Comparison of ENCODE assay signal across 8 cellular contexts in genomic region chr19:21396893-21397572, GRCh38. TPM values are rescaled to one million over a fixed set of nuclear protein-coding genes. Genes with fewer than 3 reads are reported as not detected.
DNase-seq lines count a peak whose midpoint lies in the region; ATAC-seq and TF ChIP-seq lines count a peak whose summit lies in the region.

ZNF493 (plus strand) TSS chr19:21397133; CDS start chr19:21397238, 105 bp downstream.

- H3K9ac ChIP-seq in SU-DHL-6 (ENCODE audit: low read length) = peak within 1 kb of the TSS; percentile 80

- H3K4me1 ChIP-seq in thoracic aorta (ENCODE audit: control insufficient read depth in 1 of 2, low read depth in 2 of 2) = peaks cover 29 to 31% of the 10 kb centered on the region in 2 donors

- H3K9me2 ChIP-seq in SU-DHL-6 (replicated peaks; ENCODE audit: insufficient read depth, low read length) = no peaks in the 10 kb centered on the region

- peak; percentile 82 for TF ChIP-seq POLR2A in NB4 (IDR thresholded peaks at IDR 0.05; ENCODE audit: extremely low read depth, insufficient read length)

- intact Hi-C loops in Right ventricle myocardium inferior (cut with DNase I) = loop anchor here (2.0 kb wide), 1 partner anchor 68 kb away; the partner anchor contains the start of gene ZNF708

- H2AFZ ChIP-seq in SU-DHL-6 (ENCODE audit: low read depth, low read length, severe bottlenecking) = peak within 1 kb of the TSS; percentile 42

- peaks cover 45% of the 10 kb centered on the region for H3K36me3 Mint-ChIP-seq in activated naive CD8-positive, alpha-beta T cell treated with anti-CD3 and anti-CD28 coated beads, Interleukin-2, amount 10 ng/mL, durations not matched to agents 7 days and 5 days
- peaks cover 28% of the 10 kb centered on the region for H3K36me3 Mint-ChIP-seq in osteocyte (ENCODE audit: unreplicated experiment)

- H3K9me3 ChIP-seq in SU-DHL-6 (ENCODE audit: insufficient read depth, low read length) (no peaks in the 10 kb centered on the region), thoracic aorta (no peaks in the 10 kb centered on the region)

- peaks cover 18% of the 10 kb centered on the region for H3K9me3 Mint-ChIP-seq in activated naive CD8-positive, alpha-beta T cell treated with anti-CD3 and anti-CD28 coated beads, Interleukin-2, amount 10 ng/mL, durations not matched to agents 7 days and 5 days
- peaks cover 25% of the 10 kb centered on the region for H3K9me3 Mint-ChIP-seq in osteocyte (ENCODE audit: unreplicated experiment)

- peaks cover 3% of the 10 kb centered on the region for H3K4me1 Mint-ChIP-seq in activated naive CD8-positive, alpha-beta T cell treated with anti-CD3 and anti-CD28 coated beads, Interleukin-2, amount 10 ng/mL, durations not matched to agents 7 days and 5 days
- H3K4me1 Mint-ChIP-seq in osteocyte (ENCODE audit: unreplicated experiment) = peaks cover 26% of the 10 kb centered on the region

- H3K4me3 Mint-ChIP-seq in activated naive CD8-positive, alpha-beta T cell treated with anti-CD3 and anti-CD28 coated beads, Interleukin-2, amount 10 ng/mL, durations not matched to agents 7 days and 5 days = peak within 1 kb of the TSS; percentile 99
- H3K4me3 Mint-ChIP-seq in osteocyte (ENCODE audit: unreplicated experiment) = peak within 1 kb of the TSS; percentile 98

- no peaks in the 10 kb centered on the region; the same call in 1 of the 2 replicates for H3K36me3 ChIP-seq in GM06990 (ENCODE audit: control insufficient read depth, insufficient read depth, low read length)
- peaks cover 24% of the 10 kb centered on the region for H3K36me3 ChIP-seq in SU-DHL-6 (ENCODE audit: low read length)
- H3K36me3 ChIP-seq in thoracic aorta = no peaks in the 10 kb centered on the region

- H4K20me1 ChIP-seq in SU-DHL-6 (ENCODE audit: low read depth, low read length) = no peaks in the 10 kb centered on the region

- H3K27ac ChIP-seq in SU-DHL-6 (ENCODE audit: low read depth, low read length) (no peak within 1 kb of the TSS), thoracic aorta (peak within 1 kb of the TSS; percentile 84 to 86)

- TF ChIP-seq CTCF in GM06990 (IDR thresholded peaks at IDR 0.05; ENCODE audit: insufficient read depth, low read length, poor library complexity, severe bottlenecking) (no peak), HFF-Myc (IDR thresholded peaks at IDR 0.05; ENCODE audit: low read depth, low read length, missing control alignments) (no peak), NB4 (IDR thresholded peaks at IDR 0.05; ENCODE audit: low read depth, low read length) (no peak), SU-DHL-6 (IDR thresholded peaks at IDR 0.05; ENCODE audit: insufficient read depth, low read length, poor library complexity, severe bottlenecking) (no peak), osteocyte (IDR thresholded peaks at IDR 0.05) (no peak), thoracic aorta (IDR thresholded peaks at IDR 0.05) (no peak)

- DNase-seq in GM06990 (ENCODE audit: extremely low read depth, insufficient read length) (peak; percentile 79), HFF-Myc (ENCODE audit: extremely low read depth, low read depth) (peak; percentile 82), NB4 (ENCODE audit: low read depth) (peak; percentile 96), Right ventricle myocardium inferior (ENCODE audit: missing footprints) (peak; percentile 94), osteocyte (ENCODE audit: extremely low spot score, unreplicated experiment) (peak; percentile 95), thoracic aorta (ENCODE audit: low spot score) (peak; percentile 90)
- DNase-seq in activated naive CD8-positive, alpha-beta T cell treated with anti-CD3 and anti-CD28 coated beads, Interleukin-2, amount 10 ng/mL, durations not matched to agents 7 days and 5 days = peak; percentile 84

- H3F3A ChIP-seq in SU-DHL-6 (ENCODE audit: insufficient read depth) = no peaks in the 10 kb centered on the region

- H3K79me2 ChIP-seq in SU-DHL-6 (ENCODE audit: insufficient read depth, low read length) = peaks cover 41% of the 10 kb centered on the region

- peak within 1 kb of the TSS; percentile 98 for H3K4me3 ChIP-seq in GM06990 (replicated peaks; ENCODE audit: low read depth, low read length)
- peak within 1 kb of the TSS; percentile 72 for H3K4me3 ChIP-seq in HFF-Myc (replicated peaks; ENCODE audit: low read depth, low read length)
- peak within 1 kb of the TSS; percentile 94 for H3K4me3 ChIP-seq in NB4 (ENCODE audit: low read depth, low read length)
- peak within 1 kb of the TSS; percentile 89 for H3K4me3 ChIP-seq in SU-DHL-6 (ENCODE audit: insufficient read depth, low read length, poor library complexity, severe bottlenecking)
- H3K4me3 ChIP-seq in thoracic aorta = peak within 1 kb of the TSS; percentile 86

- no peaks in the 10 kb centered on the region for H3K27me3 ChIP-seq in GM06990 (replicated peaks; ENCODE audit: control insufficient read depth, insufficient read depth, low read length)
- H3K27me3 ChIP-seq in SU-DHL-6 (ENCODE audit: low read length) = no peaks in the 10 kb centered on the region
- no peaks in the 10 kb centered on the region for H3K27me3 ChIP-seq in thoracic aorta (replicated peaks; ENCODE audit: insufficient read depth)

- H3K27me3 Mint-ChIP-seq in activated naive CD8-positive, alpha-beta T cell treated with anti-CD3 and anti-CD28 coated beads, Interleukin-2, amount 10 ng/mL, durations not matched to agents 7 days and 5 days = no peaks in the 10 kb centered on the region
- H3K27me3 Mint-ChIP-seq in osteocyte (ENCODE audit: unreplicated experiment) = no peaks in the 10 kb centered on the region

- H3K27ac Mint-ChIP-seq in activated naive CD8-positive, alpha-beta T cell treated with anti-CD3 and anti-CD28 coated beads, Interleukin-2, amount 10 ng/mL, durations not matched to agents 7 days and 5 days = peak within 1 kb of the TSS; percentile 97
- H3K27ac Mint-ChIP-seq in osteocyte (ENCODE audit: unreplicated experiment) = peak within 1 kb of the TSS; percentile 99

- ATAC-seq in activated naive CD8-positive, alpha-beta T cell treated with anti-CD3 and anti-CD28 coated beads, Interleukin-2, amount 10 ng/mL, durations not matched to agents 7 days and 5 days (ENCODE audit: low read depth) = peak; percentile 99
- ATAC-seq in Right ventricle myocardium inferior (peak; percentile 100), thoracic aorta (ENCODE audit: insufficient number of reproducible peaks, low FRiP score, low read depth) (peak; percentile 100)

- peak within 1 kb of the TSS; percentile 87 for H3K4me2 ChIP-seq in SU-DHL-6 (ENCODE audit: low read depth, low read length, poor library complexity, severe bottlenecking)

- POLR2A ChIA-PET in activated naive CD8-positive, alpha-beta T cell treated with anti-CD3 and anti-CD28 coated beads, Interleukin-2, amount 10 ng/mL, durations not matched to agents 7 days and 5 days (lab: Charles Lee) = interaction anchor here (0.6 to 2.5 kb wide), 21 partner anchors 15 to 736 kb away, joined by 3 to 30 read pairs (median 5); partner anchors contain the start of genes ZNF100, ZNF257, ZNF429 and ZNF43

RNA-seq across cellular contexts. Expression of gene ZNF493, which starts in this region (rescaled TPM):
- total RNA-seq in activated naive CD8-positive, alpha-beta T cell treated with anti-CD3 and anti-CD28 coated beads, Interleukin-2, amount 10 ng/mL, durations not matched to agents 7 days and 5 days = 10 to 100 TPM; 34.5 to 39.4 TPM
- total RNA-seq in Right ventricle myocardium inferior = 11.1 TPM
- total RNA-seq in osteocyte = 14.2 and 21.0 TPM in 2 replicates
- total RNA-seq in thoracic aorta = 10 to 100 TPM; 33.3 to 41.7 TPM
